1 cellular context compared by ENCODE assay signal in genomic region chrX:119826399-119826959, GRCh38.
TF ChIP-seq lines count a peak whose summit lies in the region.

No MANE protein-coding gene starts in this region.

TF ChIP-seq in GM12878, 131 proteins besides CTCF, POLR2A, EP300 and RAD21:
- TF ChIP-seq PML (IDR thresholded peaks at IDR 0.05; ENCODE audit: low read length) (0 out of 2 replicates have a peak, but pooled peaks have one; percentile 36), MEF2B (IDR thresholded peaks at IDR 0.05; ENCODE audit: partially characterized antibody, poor library complexity, severe bottlenecking) (no peak), GABPA (IDR thresholded peaks at IDR 0.05; ENCODE audit: low read depth) (no peak), CREB1 (IDR thresholded peaks at IDR 0.05; ENCODE audit: low read depth) (0 out of 2 replicates have a peak, but pooled peaks have one; percentile 27), ZSCAN29 (IDR thresholded peaks at IDR 0.05) (no peak), CREM (IDR thresholded peaks at IDR 0.05; ENCODE audit: low read depth) (peak; percentile 49; the same call in 1 of the 2 replicates), ATF7 (IDR thresholded peaks at IDR 0.05; ENCODE audit: low read depth) (no peak), HCFC1 (IDR thresholded peaks at IDR 0.05; ENCODE audit: low read length) (no peak), SKIL (IDR thresholded peaks at IDR 0.05; ENCODE audit: low read depth, poor library complexity, severe bottlenecking) (no peak), GATAD2B (conservative IDR thresholded peaks at IDR 0.05; ENCODE audit: low read depth) (no peak), IKZF1 (conservative IDR thresholded peaks at IDR 0.05) (peak; percentile 43; the same call in 1 of the 2 replicates), MEF2A (IDR thresholded peaks at IDR 0.05; ENCODE audit: insufficient read depth, low read depth, low read length) (no peak), SMC3 (IDR thresholded peaks at IDR 0.05; ENCODE audit: borderline replicate concordance, low read length) (no peak), IKZF2 (IDR thresholded peaks at IDR 0.05) (peak; percentile 66 to 68; a peak in 3 of 4 replicates), DPF2 (IDR thresholded peaks at IDR 0.05) (0 out of 2 replicates have a peak, but pooled peaks have one; percentile 27), E4F1 (IDR thresholded peaks at IDR 0.05; ENCODE audit: borderline replicate concordance, partially characterized antibody) (no peak), MTA2 (IDR thresholded peaks at IDR 0.05; ENCODE audit: low read depth) (peak; percentile 17; the same call in 1 of the 2 replicates), EED (IDR thresholded peaks at IDR 0.05; ENCODE audit: low read depth) (peak; percentile 34; the same call in 1 of the 2 replicates), JUNB (IDR thresholded peaks at IDR 0.05) (peak; percentile 75), ATF2 (IDR thresholded peaks at IDR 0.05; ENCODE audit: low read length) (0 out of 2 replicates have a peak, but pooled peaks have one; percentile 41), RUNX3 (IDR thresholded peaks at IDR 0.05; ENCODE audit: low read length) (0 out of 2 replicates have a peak, but pooled peaks have one; percentile 22), IRF4 (IDR thresholded peaks at IDR 0.05; ENCODE audit: low read depth, low read length) (peak; percentile 84), SPI1 (IDR thresholded peaks at IDR 0.05; ENCODE audit: borderline replicate concordance, insufficient read depth, low read depth, low read length) (peak; percentile 63), CBX5 (IDR thresholded peaks at IDR 0.05; ENCODE audit: low read depth) (no peak)
- TF ChIP-seq, protein P1, sequence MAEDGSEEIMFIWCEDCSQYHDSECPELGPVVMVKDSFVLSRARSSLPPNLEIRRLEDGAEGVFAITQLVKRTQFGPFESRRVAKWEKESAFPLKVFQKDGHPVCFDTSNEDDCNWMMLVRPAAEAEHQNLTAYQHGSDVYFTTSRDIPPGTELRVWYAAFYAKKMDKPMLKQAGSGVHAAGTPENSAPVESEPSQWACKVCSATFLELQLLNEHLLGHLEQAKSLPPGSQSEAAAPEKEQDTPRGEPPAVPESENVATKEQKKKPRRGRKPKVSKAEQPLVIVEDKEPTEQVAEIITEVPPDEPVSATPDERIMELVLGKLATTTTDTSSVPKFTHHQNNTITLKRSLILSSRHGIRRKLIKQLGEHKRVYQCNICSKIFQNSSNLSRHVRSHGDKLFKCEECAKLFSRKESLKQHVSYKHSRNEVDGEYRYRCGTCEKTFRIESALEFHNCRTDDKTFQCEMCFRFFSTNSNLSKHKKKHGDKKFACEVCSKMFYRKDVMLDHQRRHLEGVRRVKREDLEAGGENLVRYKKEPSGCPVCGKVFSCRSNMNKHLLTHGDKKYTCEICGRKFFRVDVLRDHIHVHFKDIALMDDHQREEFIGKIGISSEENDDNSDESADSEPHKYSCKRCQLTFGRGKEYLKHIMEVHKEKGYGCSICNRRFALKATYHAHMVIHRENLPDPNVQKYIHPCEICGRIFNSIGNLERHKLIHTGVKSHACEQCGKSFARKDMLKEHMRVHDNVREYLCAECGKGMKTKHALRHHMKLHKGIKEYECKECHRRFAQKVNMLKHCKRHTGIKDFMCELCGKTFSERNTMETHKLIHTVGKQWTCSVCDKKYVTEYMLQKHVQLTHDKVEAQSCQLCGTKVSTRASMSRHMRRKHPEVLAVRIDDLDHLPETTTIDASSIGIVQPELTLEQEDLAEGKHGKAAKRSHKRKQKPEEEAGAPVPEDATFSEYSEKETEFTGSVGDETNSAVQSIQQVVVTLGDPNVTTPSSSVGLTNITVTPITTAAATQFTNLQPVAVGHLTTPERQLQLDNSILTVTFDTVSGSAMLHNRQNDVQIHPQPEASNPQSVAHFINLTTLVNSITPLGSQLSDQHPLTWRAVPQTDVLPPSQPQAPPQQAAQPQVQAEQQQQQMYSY (CRISPR knock-in tag; IDR thresholded peaks at IDR 0.05) = no peak
